18 cellular contexts compared by ENCODE assay signal in the genomic region with DNA sequence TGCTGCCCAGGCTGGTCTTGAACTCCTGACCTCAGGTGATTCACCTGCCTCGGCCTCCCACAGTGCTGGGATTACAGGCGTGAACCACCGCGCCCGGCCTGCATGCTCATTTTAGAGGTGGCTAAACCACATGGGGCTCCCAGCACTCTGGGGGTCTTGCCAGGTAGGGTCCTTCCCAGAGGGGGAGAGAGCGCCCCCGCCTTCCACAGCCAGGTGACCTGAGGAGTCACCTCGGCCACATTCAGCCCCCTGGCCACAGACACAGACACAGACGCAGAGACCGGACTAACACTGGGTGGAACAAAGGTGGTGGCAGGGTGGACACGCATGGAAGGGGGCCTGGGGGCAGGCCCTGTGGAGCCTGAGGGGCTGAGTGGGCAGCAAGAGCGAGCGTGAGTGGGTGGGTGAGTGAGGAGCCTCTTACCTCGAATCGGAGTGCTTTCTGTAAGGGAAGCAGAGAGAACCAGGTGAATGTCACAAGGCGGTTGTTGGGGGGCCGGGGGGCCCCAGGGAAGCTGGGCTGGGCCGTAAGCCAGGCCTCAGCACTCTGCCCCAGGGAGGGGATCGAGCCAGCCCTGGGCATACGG.
DNase-seq lines count a peak whose midpoint lies in the region; ATAC-seq lines count a peak whose summit lies in the region.
"Had no signal": no experiment of that assay in that cellular context is flagged by ENCODE, and none has a peak within 500 bp of the region (broad histone marks: within the 10 kb centered on the region; RNA-seq: fewer than 3 reads in every experiment).

No MANE protein-coding gene starts in this region.

- H2AFZ ChIP-seq in neuronal stem cell (ENCODE audit: low read length), result no peak overlapping the region

- no peak overlapping the region for H2BK15ac ChIP-seq in neuronal stem cell (ENCODE audit: low read length)

- no peaks in the 10 kb centered on the region for H3K27me3 ChIP-seq in neuronal stem cell (ENCODE audit: control insufficient read depth in 3 of 3, insufficient read depth in 3 of 3, low read depth in 1 of 3, low read length in 3 of 3)
- H3K27me3 ChIP-seq: Peyer's patch had no signal

- H2AK5ac ChIP-seq in neuronal stem cell (ENCODE audit: low read depth, low read length), result no peak overlapping the region

- no peak overlapping the region for H2BK12ac ChIP-seq in neuronal stem cell (ENCODE audit: low read length)

- no peak overlapping the region for H3K4me2 ChIP-seq in neuronal stem cell (ENCODE audit: insufficient read depth, low read length, poor library complexity, severe bottlenecking)
- H3K4me2 ChIP-seq: KMS-11 had no signal

- H3K36me3 ChIP-seq in neuronal stem cell (replicated peaks in 1 of 2; ENCODE audit: control insufficient read depth in 2 of 2, insufficient read depth in 2 of 2, low read length in 2 of 2), result peaks cover 76 to 99% of the 10 kb centered on the region in 2 donors

- H3K4ac ChIP-seq in neuronal stem cell (ENCODE audit: low read length), result no peak overlapping the region

- no peak overlapping the region for H2BK120ac ChIP-seq in neuronal stem cell (ENCODE audit: low read depth, low read length)

- H4K8ac ChIP-seq in neuronal stem cell (ENCODE audit: low read depth, low read length), result no peak overlapping the region

- peaks cover 4% of the 10 kb centered on the region for H3K79me1 ChIP-seq in neuronal stem cell (ENCODE audit: low read depth, low read length)

- no peak for ATAC-seq in Right ventricle myocardium superior (ENCODE audit: poor library complexity)
- no peak for ATAC-seq in Right ventricle myocardium inferior
- ATAC-seq in esophagus mucosa, result peak; percentile 6

- peak overlapping the region; percentile 13 for H3K23ac ChIP-seq in neuronal stem cell (ENCODE audit: low read depth, low read length, poor library complexity)

- peaks cover 14 to 26% of the 10 kb centered on the region in 2 donors for H3K9me3 ChIP-seq in neuronal stem cell (replicated peaks in 1 of 2; ENCODE audit: control insufficient read depth in 2 of 2, insufficient read depth in 1 of 2, low read depth in 1 of 2, low read length in 2 of 2)

- no peak overlapping the region for H3K4me3 ChIP-seq in neuronal stem cell (ENCODE audit: low read length in 2 of 2)
- H3K4me3 ChIP-seq: Peyer's patch had no signal

- H3K27ac ChIP-seq in neuronal stem cell (replicated peaks; ENCODE audit: low read length), result no peak overlapping the region
- H3K27ac ChIP-seq: KMS-11, Peyer's patch had no signal

- H3K18ac ChIP-seq in neuronal stem cell (ENCODE audit: low read length), result peak overlapping the region; percentile 84

- H3K9ac ChIP-seq in neuronal stem cell (ENCODE audit: low read depth, low read length, poor library complexity), result no peak overlapping the region
- H3K9ac ChIP-seq: KMS-11 had no signal

- H3K14ac ChIP-seq in neuronal stem cell (ENCODE audit: low read length), result no peak overlapping the region

- no peak overlapping the region for H2BK5ac ChIP-seq in neuronal stem cell (ENCODE audit: low read length)

- H4K91ac ChIP-seq in neuronal stem cell (ENCODE audit: low read depth, low read length, poor library complexity), result no peak overlapping the region

- WGBS in neuronal stem cell (ENCODE audit: extremely low coverage in 2 of 2, insufficient read length in 2 of 2, insufficient replicate concordance in 1 of 2), 2 donors, result no CpG with 5 or more reads among the region's 20 CpGs

- intact Hi-C loops in Right ventricle myocardium superior (cut with DNase I) (no loop called here), Right ventricle myocardium inferior (cut with DNase I) (no loop called here)

- DNase-seq in Right ventricle myocardium superior, result peak; percentile 41
- no peak for DNase-seq in Right ventricle myocardium inferior (ENCODE audit: missing footprints)
- DNase-seq in neuronal stem cell (ENCODE audit: low spot score), result no peak
- no peak for DNase-seq in COLO829 (ENCODE audit: low spot score)
- DNase-seq in amygdala (lab: John Stamatoyannopoulos, UW), result no peak
- no peak for DNase-seq in GF-D8 (lab: John Stamatoyannopoulos, UW)
- no peak for DNase-seq in NCI-H1092 (lab: John Stamatoyannopoulos, UW)
- DNase-seq: COR-L47, GOT3, NCI-H1048, NCI-H146, NCI-H2081, NCI-H510A, NCI-H82, Peyer's patch, SHP77 treated with DMSO at 0.1 percent for 48 hours had no signal

- no peaks in the 10 kb centered on the region for H3K4me1 ChIP-seq in neuronal stem cell (ENCODE audit: control insufficient read depth in 2 of 2, insufficient read depth in 1 of 2, low read depth in 1 of 2, low read length in 2 of 2)
- H3K4me1 ChIP-seq: Peyer's patch had no signal
